8 cellular contexts compared by ENCODE assay signal in the genomic region with DNA sequence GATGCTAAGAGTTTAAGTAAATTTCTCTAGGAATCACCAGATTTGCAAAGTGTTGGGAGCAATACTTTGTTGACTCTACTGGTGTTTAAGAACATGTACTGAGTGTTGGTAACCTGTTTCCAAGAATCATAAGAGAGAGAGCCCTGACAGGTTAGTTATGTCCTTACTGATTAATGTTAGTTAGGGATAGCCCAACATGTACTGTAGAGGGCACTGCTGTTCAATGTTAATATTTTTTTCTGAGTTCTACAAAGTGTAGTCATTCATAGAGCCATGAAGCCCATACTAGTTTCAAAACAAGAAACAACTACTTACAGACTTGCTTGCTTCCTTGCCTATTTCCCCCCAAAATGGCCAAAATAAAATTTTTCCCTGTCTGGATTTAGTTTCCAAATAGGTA. TPM values are rescaled to one million over a fixed set of nuclear protein-coding genes. Genes with fewer than 3 reads are reported as not detected.
DNase-seq lines count a peak whose midpoint lies in the region; ATAC-seq and TF ChIP-seq lines count a peak whose summit lies in the region.

No MANE protein-coding gene starts in this region.

- H2BK15ac ChIP-seq in neuronal stem cell (ENCODE audit: low read length), result no peak overlapping the region

- H3K9me3 ChIP-seq in neuronal stem cell (replicated peaks in 1 of 2; ENCODE audit: control insufficient read depth in 2 of 2, insufficient read depth in 1 of 2, low read depth in 1 of 2, low read length in 2 of 2), result no peaks in the 10 kb centered on the region

- no peak overlapping the region for H3K4me2 ChIP-seq in neuronal stem cell (ENCODE audit: insufficient read depth, low read length, poor library complexity, severe bottlenecking)

- no peak overlapping the region for H4K91ac ChIP-seq in neuronal stem cell (ENCODE audit: low read depth, low read length, poor library complexity)

- peak; percentile 59 for DNase-seq in AG10803 (ENCODE audit: low read depth)
- DNase-seq in NCI-H2227 treated with DMSO at 0.1 percent for 48 hours (lab: John Stamatoyannopoulos, UW), result peak; percentile 7
- DNase-seq in dedifferentiated amniotic fluid mesenchymal stem cell (ENCODE audit: extremely low spot score), result peak; percentile 60
- DNase-seq in osteocyte (ENCODE audit: extremely low spot score, unreplicated experiment), result no peak
- no peak for DNase-seq in neuronal stem cell (ENCODE audit: low spot score)

- no peaks in the 10 kb centered on the region for H3K27me3 ChIP-seq in neuronal stem cell (ENCODE audit: control insufficient read depth in 3 of 3, insufficient read depth in 3 of 3, low read depth in 1 of 3, low read length in 3 of 3)

- H3K36me3 ChIP-seq in neuronal stem cell (replicated peaks in 1 of 2; ENCODE audit: control insufficient read depth in 2 of 2, insufficient read depth in 2 of 2, low read length in 2 of 2), result no peaks in the 10 kb centered on the region

- H3K4me1 ChIP-seq in neuronal stem cell (ENCODE audit: control insufficient read depth in 2 of 2, insufficient read depth in 1 of 2, low read depth in 1 of 2, low read length in 2 of 2), result no peaks in the 10 kb centered on the region

- H3K9ac ChIP-seq in neuronal stem cell (ENCODE audit: low read depth, low read length, poor library complexity), result no peak overlapping the region

- H3K27me3 Mint-ChIP-seq in osteocyte (ENCODE audit: unreplicated experiment), result peaks cover 34% of the 10 kb centered on the region

- no peak overlapping the region for H2BK12ac ChIP-seq in neuronal stem cell (ENCODE audit: low read length)

- no peak overlapping the region for H2BK120ac ChIP-seq in neuronal stem cell (ENCODE audit: low read depth, low read length)

- H3K79me1 ChIP-seq in neuronal stem cell (ENCODE audit: low read depth, low read length), result no peaks in the 10 kb centered on the region

- H3K4me3 Mint-ChIP-seq in osteocyte (ENCODE audit: unreplicated experiment), result no peak overlapping the region

- H3K4me3 ChIP-seq in AG10803 (ENCODE audit: low read length), result no peak overlapping the region
- H3K4me3 ChIP-seq in neuronal stem cell (ENCODE audit: low read length in 2 of 2), result no peak overlapping the region

- no peak overlapping the region for H4K8ac ChIP-seq in neuronal stem cell (ENCODE audit: low read depth, low read length)

- no peak overlapping the region for H3K4ac ChIP-seq in neuronal stem cell (ENCODE audit: low read length)

- H2BK5ac ChIP-seq in neuronal stem cell (ENCODE audit: low read length), result no peak overlapping the region

- peaks cover 5% of the 10 kb centered on the region for H3K9me3 Mint-ChIP-seq in osteocyte (ENCODE audit: unreplicated experiment)

- no peak overlapping the region for H3K27ac ChIP-seq in neuronal stem cell (replicated peaks; ENCODE audit: low read length)

- ATAC-seq in GM18519 (IDR thresholded peaks at IDR 0.05; ENCODE audit: low FRiP score, unreplicated experiment) (peak; percentile 97), HG03039 (IDR thresholded peaks at IDR 0.05; ENCODE audit: unreplicated experiment) (peak; percentile 96), GM19324 (IDR thresholded peaks at IDR 0.05; ENCODE audit: low FRiP score, unreplicated experiment) (no peak)

- TF ChIP-seq CTCF in AG10803 (conservative IDR thresholded peaks at IDR 0.05; ENCODE audit: low read length), result peak; percentile 73
- peak; percentile 50 for TF ChIP-seq CTCF in osteocyte (IDR thresholded peaks at IDR 0.05)

- no peak overlapping the region for H3K27ac Mint-ChIP-seq in osteocyte (ENCODE audit: unreplicated experiment)

- no peak overlapping the region for H3K14ac ChIP-seq in neuronal stem cell (ENCODE audit: low read length)

- no peak overlapping the region for H2AK5ac ChIP-seq in neuronal stem cell (ENCODE audit: low read depth, low read length)

- H2AFZ ChIP-seq in neuronal stem cell (ENCODE audit: low read length), result no peak overlapping the region

- no peaks in the 10 kb centered on the region for H3K36me3 Mint-ChIP-seq in osteocyte (ENCODE audit: unreplicated experiment)

- no peak overlapping the region for H3K23ac ChIP-seq in neuronal stem cell (ENCODE audit: low read depth, low read length, poor library complexity)

- H3K18ac ChIP-seq in neuronal stem cell (ENCODE audit: low read length), result no peak overlapping the region

- H3K4me1 Mint-ChIP-seq in osteocyte (ENCODE audit: unreplicated experiment), result no peaks in the 10 kb centered on the region

RNA-seq across cellular contexts. Expression of a gene that starts 11.9 kb away (rescaled TPM):
- total RNA-seq in osteocyte, result not detected in 2 replicates
- not detected for polyA plus RNA-seq in neuronal stem cell (2013, experiment 1 of 2)
- polyA plus RNA-seq in neuronal stem cell (2013, experiment 2 of 2), result not detected

Comparison
In these comparisons a context has a peak if more than half of its experiments do, and no peak if none do; other contexts are left out.
1. DNase-seq: peak in AG10803 (single experiment), NCI-H2227 treated with DMSO at 0.1 percent for 48 hours (single experiment) and dedifferentiated amniotic fluid mesenchymal stem cell (single experiment); none in osteocyte (single experiment) and neuronal stem cell (single experiment).